Comparison of ENCODE assay signal across 8 cellular contexts in genomic region chr16:67000384-67001158, GRCh38.
DNase-seq lines count a peak whose midpoint lies in the region; ATAC-seq lines count a peak whose summit lies in the region.

No MANE protein-coding gene starts in this region.

- peaks cover 15 to 19% of the 10 kb centered on the region in 2 donors for H3K4me1 ChIP-seq in duodenal mucosa (ENCODE audit: control insufficient read depth in 1 of 2, insufficient read depth in 2 of 2, low read length in 2 of 2)

- peak; percentile 91 for DNase-seq in DMS53 (lab: John Stamatoyannopoulos, UW)
- DNase-seq in NCI-H1105 (lab: John Stamatoyannopoulos, UW) = peak; percentile 25
- peak; percentile 44 to 45 for DNase-seq in activated CD4-positive, alpha-beta T cell treated with anti-CD3 and anti-CD28 coated beads, Interleukin-2, amount 50 U/mL, for 4 hours
- DNase-seq in memory B cell (ENCODE audit: low spot score in 2 of 2) = peak; percentile 37 to 66
- DNase-seq in stimulated activated CD8-positive, alpha-beta memory T cell treated with anti-CD3 and anti-CD28 coated beads, Interleukin-15, amount 100 ng/mL, for 24 hours (ENCODE audit: low read depth) = peak; percentile 11
- DNase-seq in dedifferentiated amniotic fluid mesenchymal stem cell (ENCODE audit: extremely low spot score) = no peak

- H3K27me3 Mint-ChIP-seq in memory B cell = peaks cover 2% of the 10 kb centered on the region

- no peaks in the 10 kb centered on the region for H3K27me3 ChIP-seq in duodenal mucosa (ENCODE audit: control insufficient read depth in 1 of 2, insufficient read depth in 2 of 2, low read length in 2 of 2)

- H3K36me3 Mint-ChIP-seq in memory B cell = peaks cover 2% of the 10 kb centered on the region

- H3K4me3 Mint-ChIP-seq in memory B cell = peak overlapping the region; percentile 84

- H3K27ac Mint-ChIP-seq in memory B cell = peak overlapping the region; percentile 36

- no peaks in the 10 kb centered on the region for H3K9me3 Mint-ChIP-seq in memory B cell

- H3K4me3 ChIP-seq in duodenal mucosa (ENCODE audit: low read depth in 1 of 2, low read length in 2 of 2) = peak overlapping the region; percentile 59 to 80

- no peaks in the 10 kb centered on the region for H3K9me3 ChIP-seq in duodenal mucosa (ENCODE audit: control insufficient read depth in 1 of 2, low read length in 2 of 2)

- H3K9ac ChIP-seq in duodenal mucosa (ENCODE audit: low read depth in 1 of 2, low read length in 2 of 2) = peak overlapping the region in 1 of 2 donors; percentile 57

- peak; percentile 85 for ATAC-seq in memory B cell (ENCODE audit: low read depth)
- no peak for ATAC-seq in HG03025 (IDR thresholded peaks at IDR 0.05; ENCODE audit: low FRiP score, unreplicated experiment)

- H3K36me3 ChIP-seq in duodenal mucosa (ENCODE audit: control insufficient read depth in 1 of 2, insufficient read depth in 2 of 2, low read length in 2 of 2) = no peaks in the 10 kb centered on the region

- peaks cover 11% of the 10 kb centered on the region for H3K4me1 Mint-ChIP-seq in memory B cell

- H3K27ac ChIP-seq in duodenal mucosa (ENCODE audit: low read depth, low read length) = no peak overlapping the region
